In genomic region chr3:70387889-70388288, GRCh38 we compare ENCODE assay signal across 25 cellular contexts.
"Had no signal": no experiment of that assay in that cellular context is flagged by ENCODE, and none has a peak within 500 bp of the region (broad histone marks: within the 10 kb centered on the region; RNA-seq: fewer than 3 reads in every experiment).

No MANE protein-coding gene starts in this region.

- H3K79me2 ChIP-seq: parathyroid adenoma had no signal

- H3K4me1 ChIP-seq: neural progenitor cell, parathyroid adenoma, psoas muscle, right lobe of liver, sigmoid colon, stomach, testis, transverse colon, upper lobe of right lung, uterus had no signal

- H3K4me2 ChIP-seq: neural progenitor cell had no signal

- H3K27me3 ChIP-seq: neural progenitor cell, ovary, right lobe of liver, sigmoid colon, stomach, suprapubic skin, testis, tibial artery, transverse colon, upper lobe of right lung, uterus had no signal

- H3K9me3 ChIP-seq: ovary, psoas muscle, right lobe of liver, sigmoid colon, suprapubic skin, testis, transverse colon, upper lobe of right lung, uterus had no signal

- H3K36me3 ChIP-seq: neural progenitor cell, ovary, right lobe of liver, sigmoid colon, stomach, suprapubic skin, tibial artery, transverse colon, upper lobe of right lung, uterus had no signal

- DNase-seq: natural killer cell; occipital lobe; ovary; posterior cingulate gyrus; psoas muscle; right cardiac atrium; right lobe of liver; sigmoid colon; small intestine; stimulated activated CD4-positive, alpha-beta T cell treated with anti-CD3 and anti-CD28 coated beads, Interleukin-15, amount 100 ng/mL, for 24 hours; stimulated activated CD4-positive, alpha-beta T cell treated with anti-CD3 and anti-CD28 coated beads, Interleukin-2, amount 100 ng/mL, for 24 hours; stimulated activated CD4-positive, alpha-beta T cell treated with anti-CD3 and anti-CD28 coated beads, Interleukin-2, amount 100 ng/mL, for 48 hours; stimulated activated CD4-positive, alpha-beta T cell treated with anti-CD3 and anti-CD28 coated beads, Interleukin-4, amount 100 ng/mL, for 24 hours; stimulated activated naive B cell treated with anti-CD40 and anti-IgM and Interleukin-4, amounts not matched to agents 10 μg/mL and 1 μg/mL and 100 μg/mL, for 72 hours; stimulated activated naive CD4-positive, alpha-beta T cell treated with Interleukin-2 at 50 U/mL for 16 hours; stomach; testis; tibial artery; transverse colon; upper lobe of right lung; uterus had no signal

- H3K4me3 ChIP-seq: neural progenitor cell, ovary, psoas muscle, right lobe of liver, sigmoid colon, stomach, suprapubic skin, testis, tibial artery, transverse colon, upper lobe of right lung, uterus had no signal

- H3K27ac ChIP-seq: neural progenitor cell, ovary, parathyroid adenoma, psoas muscle, right lobe of liver, sigmoid colon, stomach, suprapubic skin, testis, tibial artery, transverse colon, upper lobe of right lung, uterus had no signal

- H3K9ac ChIP-seq: neural progenitor cell, parathyroid adenoma had no signal

- ATAC-seq: natural killer cell; psoas muscle; right cardiac atrium; right lobe of liver; stimulated activated effector memory CD8-positive, alpha-beta T cell treated with anti-CD3 and anti-CD28 coated beads, Interleukin-12 subunit alpha, Interleukin-12 subunit beta, amount 100 ng/mL, for 72 hours; stimulated activated naive B cell treated with anti-CD40 and anti-IgM and Interleukin-4, amounts not matched to agents 10 μg/mL and 1 μg/mL and 100 μg/mL, for 72 hours; upper lobe of right lung had no signal

- H2AFZ ChIP-seq: neural progenitor cell, parathyroid adenoma had no signal
